Comparison of ENCODE assay signal across 36 cellular contexts in genomic region chr4:159722918-159723317, GRCh38.
DNase-seq lines count a peak whose midpoint lies in the region; ATAC-seq, FAIRE-seq and TF ChIP-seq lines count a peak whose summit lies in the region.
"Had no signal": no experiment of that assay in that cellular context is flagged by ENCODE, and none has a peak within 500 bp of the region (broad histone marks: within the 10 kb centered on the region; RNA-seq: fewer than 3 reads in every experiment).

No MANE protein-coding gene starts in this region.

- TF ChIP-seq EP300 in H1 (IDR thresholded peaks at IDR 0.05; ENCODE audit: borderline replicate concordance in 1 of 2, low read depth in 2 of 2, low read length in 2 of 2): no peak

- no peak overlapping the region for H4K91ac ChIP-seq in H1 (replicated peaks; ENCODE audit: insufficient read length, low read length)
- no peak overlapping the region for H4K91ac ChIP-seq in neuronal stem cell (ENCODE audit: low read depth, low read length, poor library complexity)

- H2AK5ac ChIP-seq in H1 (ENCODE audit: low read depth, low read length) (no peak overlapping the region), neuronal stem cell (ENCODE audit: low read depth, low read length) (peak overlapping the region; percentile 81)

- no peak overlapping the region for H3K18ac ChIP-seq in H1 (ENCODE audit: extremely low read depth, low read length)
- H3K18ac ChIP-seq in neuronal stem cell (ENCODE audit: low read length): peak overlapping the region; percentile 76

- H3K27ac ChIP-seq in PC-3 (ENCODE audit: low read length) (no peak overlapping the region), H1 (ENCODE audit: low read depth, low read length) (no peak overlapping the region), lung (ENCODE audit: low read depth in 1 of 2, low read length in 1 of 2) (no peak overlapping the region), neuronal stem cell (replicated peaks; ENCODE audit: low read length) (no peak overlapping the region)
- H3K27ac ChIP-seq: 22Rv1; A549; BLaER1; BLaER1 treated with 17β-estradiol and CSF1 and Interleukin-3, amounts not matched to agents 10 nM and 100 nM; C4-2B had no signal

- POLR2A ChIA-PET in PC-3 (lab: Charles Lee; ENCODE audit: unreplicated experiment): no interaction called here
- POLR2A ChIA-PET in H1 (lab: Charles Lee; ENCODE audit: partially characterized antibody): no interaction called here

- no peak overlapping the region for H2AFZ ChIP-seq in PC-3 (ENCODE audit: low read length)
- H2AFZ ChIP-seq in H1 (ENCODE audit: low read length): no peak overlapping the region
- H2AFZ ChIP-seq in neuronal stem cell (ENCODE audit: low read length): no peak overlapping the region

- H3K27ac Mint-ChIP-seq in stimulated activated naive CD8-positive, alpha-beta T cell treated with anti-CD3 and anti-CD28 coated beads, Interleukin-15, amount 100 ng/mL, for 72 hours: no peak overlapping the region
- no peak overlapping the region for H3K27ac Mint-ChIP-seq in type B pancreatic cell
- H3K27ac Mint-ChIP-seq: B cell; CD14-positive monocyte; CD4-positive, alpha-beta memory T cell; CD4-positive, alpha-beta T cell; CD4-positive, CD25-positive, alpha-beta regulatory T cell; CD8-positive, alpha-beta memory T cell; CD8-positive, alpha-beta T cell had no signal

- H3K4me3 Mint-ChIP-seq in stimulated activated naive CD8-positive, alpha-beta T cell treated with anti-CD3 and anti-CD28 coated beads, Interleukin-15, amount 100 ng/mL, for 72 hours: no peak overlapping the region
- no peak overlapping the region for H3K4me3 Mint-ChIP-seq in type B pancreatic cell
- H3K4me3 Mint-ChIP-seq: B cell; CD14-positive monocyte; CD4-positive, alpha-beta memory T cell; CD4-positive, alpha-beta T cell; CD4-positive, CD25-positive, alpha-beta regulatory T cell; CD8-positive, alpha-beta memory T cell; CD8-positive, alpha-beta T cell had no signal

- H3K4me2 ChIP-seq in PC-3 (ENCODE audit: low read length) (peak overlapping the region; percentile 37; the same call in 1 of the 2 replicates), H1 (ENCODE audit: insufficient read depth in 1 of 2, low read depth in 2 of 2, low read length in 2 of 2) (no peak overlapping the region), neuronal stem cell (ENCODE audit: insufficient read depth, low read length, poor library complexity, severe bottlenecking) (no peak overlapping the region)
- H3K4me2 ChIP-seq: A549; BLaER1; BLaER1 treated with 17β-estradiol and CSF1 and Interleukin-3, amounts not matched to agents 10 nM and 100 nM had no signal

- H3K56ac ChIP-seq in H1 (replicated peaks; ENCODE audit: insufficient read length, low read depth, low read length): no peak overlapping the region

- H3K79me1 ChIP-seq in H1 (ENCODE audit: low read depth, low read length) (no peaks in the 10 kb centered on the region), neuronal stem cell (ENCODE audit: low read depth, low read length) (no peaks in the 10 kb centered on the region)

- no peaks in the 10 kb centered on the region for H3K27me3 ChIP-seq in PC-3 (ENCODE audit: low read length)
- no peaks in the 10 kb centered on the region for H3K27me3 ChIP-seq in H1 (replicated peaks in 1 of 4; ENCODE audit: control insufficient read depth in 3 of 4, extremely low read depth in 1 of 4, insufficient read depth in 3 of 4, low read length in 3 of 4)
- H3K27me3 ChIP-seq in lung (ENCODE audit: control insufficient read depth, insufficient read depth): no peaks in the 10 kb centered on the region
- H3K27me3 ChIP-seq in neuronal stem cell (ENCODE audit: control insufficient read depth in 3 of 3, insufficient read depth in 3 of 3, low read depth in 1 of 3, low read length in 3 of 3): no peaks in the 10 kb centered on the region
- H3K27me3 ChIP-seq: BE2C; BLaER1; BLaER1 treated with 17β-estradiol and CSF1 and Interleukin-3, amounts not matched to agents 10 nM and 100 nM had no signal

- WGBS in H1 (ENCODE audit: extremely low coverage in 1 of 2, insufficient coverage in 1 of 2, insufficient read length in 1 of 2, insufficient replicate concordance in 2 of 2, low coverage in 1 of 2, low lambda C conversion rate in 2 of 2, missing lambda C conversion rate in 1 of 2), 2 experiments: 95% methylated on average over 3 of the region's 4 CpGs; no CpG with 5 or more reads in 1 of the 2 experiments
- WGBS in lung, 2 donors: 60 to 66% methylated on average over 4 of the region's 4 CpGs
- no CpG with 5 or more reads among the region's 4 CpGs for WGBS in neuronal stem cell (ENCODE audit: extremely low coverage in 2 of 2, insufficient read length in 2 of 2, insufficient replicate concordance in 1 of 2), 2 donors

- BruUV-seq in PC-3 (replicated peaks; lab: Mats Ljungman, UMichigan): no TSS peak

- H3K79me2 ChIP-seq in PC-3 (ENCODE audit: low read length) (no peaks in the 10 kb centered on the region), H1 (ENCODE audit: control insufficient read depth in 1 of 2, insufficient read depth in 2 of 2, low read length in 2 of 2) (no peaks in the 10 kb centered on the region)

- no peak for TF ChIP-seq RAD21 in H1 (IDR thresholded peaks at IDR 0.05 in 1 of 2, conservative IDR thresholded peaks at IDR 0.05 in 1 of 2; ENCODE audit: low read depth in 2 of 2, low read length in 2 of 2)

- no peaks in the 10 kb centered on the region for H3K9me2 ChIP-seq in PC-3 (replicated peaks; ENCODE audit: low read length)

- no peak overlapping the region for H2BK20ac ChIP-seq in H1 (ENCODE audit: low read length)

- H2BK15ac ChIP-seq in H1 (ENCODE audit: low read length) (no peak overlapping the region), neuronal stem cell (ENCODE audit: low read length) (peak overlapping the region; percentile 58)

- no peaks in the 10 kb centered on the region for H3K36me3 Mint-ChIP-seq in type B pancreatic cell
- H3K36me3 Mint-ChIP-seq: CD14-positive monocyte; CD4-positive, alpha-beta memory T cell; CD4-positive, CD25-positive, alpha-beta regulatory T cell; CD8-positive, alpha-beta memory T cell; CD8-positive, alpha-beta T cell had no signal

- H3K9me3 Mint-ChIP-seq in stimulated activated naive CD8-positive, alpha-beta T cell treated with anti-CD3 and anti-CD28 coated beads, Interleukin-15, amount 100 ng/mL, for 72 hours: peaks cover 4 to 5% of the 10 kb centered on the region in 2 donors
- no peaks in the 10 kb centered on the region for H3K9me3 Mint-ChIP-seq in type B pancreatic cell
- H3K9me3 Mint-ChIP-seq: CD4-positive, alpha-beta T cell had no signal

- H2BK120ac ChIP-seq in H1 (replicated peaks; ENCODE audit: low read depth, low read length): no peak overlapping the region
- H2BK120ac ChIP-seq in neuronal stem cell (ENCODE audit: low read depth, low read length): no peak overlapping the region

- H4K5ac ChIP-seq in H1 (ENCODE audit: insufficient read length, low read depth, low read length): no peak overlapping the region

- H3K23ac ChIP-seq in H1 (ENCODE audit: insufficient read length) (no peak overlapping the region), neuronal stem cell (ENCODE audit: low read depth, low read length, poor library complexity) (peak overlapping the region; percentile 75)

- no peak for FAIRE-seq in H1 (lab: Jason Lieb, UNC)
- FAIRE-seq: A204.1, A549, D721Med had no signal

- H3K4me3 ChIP-seq in PC-3 (ENCODE audit: low read length): no peak overlapping the region
- no peak overlapping the region for H3K4me3 ChIP-seq in H1 (ENCODE audit: extremely low read depth in 1 of 4, insufficient read depth in 2 of 4, low read depth in 3 of 4, low read length in 4 of 4)
- H3K4me3 ChIP-seq in lung: no peak overlapping the region
- no peak overlapping the region for H3K4me3 ChIP-seq in neuronal stem cell (ENCODE audit: low read length in 2 of 2)
- H3K4me3 ChIP-seq: A549; BLaER1; BLaER1 treated with 17β-estradiol and CSF1 and Interleukin-3, amounts not matched to agents 10 nM and 100 nM had no signal

- no peak overlapping the region for H3K4ac ChIP-seq in H1 (replicated peaks; ENCODE audit: insufficient read length, low read depth, low read length)
- H3K4ac ChIP-seq in neuronal stem cell (ENCODE audit: low read length): no peak overlapping the region

- H3K23me2 ChIP-seq in H1 (ENCODE audit: low read depth, low read length): no peaks in the 10 kb centered on the region

- H3K36me3 ChIP-seq in PC-3 (ENCODE audit: low read depth, low read length): no peaks in the 10 kb centered on the region
- H3K36me3 ChIP-seq in H1 (ENCODE audit: control insufficient read depth in 2 of 4, insufficient read depth in 4 of 4, low read length in 3 of 4): no peaks in the 10 kb centered on the region
- H3K36me3 ChIP-seq in lung (ENCODE audit: control insufficient read depth in 2 of 2, insufficient read depth in 2 of 2, low read length in 2 of 2): no peaks in the 10 kb centered on the region
- no peaks in the 10 kb centered on the region for H3K36me3 ChIP-seq in neuronal stem cell (replicated peaks in 1 of 2; ENCODE audit: control insufficient read depth in 2 of 2, insufficient read depth in 2 of 2, low read length in 2 of 2)
- H3K36me3 ChIP-seq: BE2C; BLaER1; BLaER1 treated with 17β-estradiol and CSF1 and Interleukin-3, amounts not matched to agents 10 nM and 100 nM had no signal

- H3K9ac ChIP-seq in PC-3 (ENCODE audit: low read length): no peak overlapping the region
- no peak overlapping the region for H3K9ac ChIP-seq in H1 (replicated peaks in 1 of 4; ENCODE audit: extremely low read depth in 1 of 4, low read depth in 3 of 4, low read length in 3 of 4)
- no peak overlapping the region for H3K9ac ChIP-seq in neuronal stem cell (ENCODE audit: low read depth, low read length, poor library complexity)
- H3K9ac ChIP-seq: BLaER1; BLaER1 treated with 17β-estradiol and CSF1 and Interleukin-3, amounts not matched to agents 10 nM and 100 nM had no signal

- CTCF ChIA-PET in PC-3 (lab: Charles Lee): no interaction called here
- CTCF ChIA-PET in H1 (lab: Charles Lee; ENCODE audit: partially characterized antibody): no interaction called here

- no peak for ATAC-seq in PC-3
- ATAC-seq in lung (ENCODE audit: insufficient read depth, low FRiP score): peak; percentile 14
- ATAC-seq in stimulated activated naive CD8-positive, alpha-beta T cell treated with anti-CD3 and anti-CD28 coated beads, Interleukin-15, amount 100 ng/mL, for 72 hours: no peak
- no peak for ATAC-seq in HG02763 (IDR thresholded peaks at IDR 0.05; ENCODE audit: unreplicated experiment)
- ATAC-seq: A549; CD8-positive, alpha-beta T cell had no signal

- no peak for DNase-seq in PC-3
- DNase-seq in H1 (ENCODE audit: low read depth in 1 of 2, low spot score in 2 of 2): no peak
- DNase-seq in lung (ENCODE audit: low spot score): no peak
- DNase-seq in neuronal stem cell (ENCODE audit: low spot score): no peak
- no peak for DNase-seq in putamen (ENCODE audit: low spot score)
- no peak for DNase-seq in stimulated activated naive CD8-positive, alpha-beta T cell treated with anti-CD3 and anti-CD28 coated beads, Interleukin-15, amount 100 ng/mL, for 72 hours
- no peak for DNase-seq in type B pancreatic cell (ENCODE audit: extremely low spot score, unreplicated experiment)
- DNase-seq: 8988T; ACHN; AML-193; C1 segment of cervical spinal cord; Caco-2; Calu3; CD4-positive, alpha-beta memory T cell; CD4-positive, alpha-beta T cell; CD4-positive, CD25-positive, alpha-beta regulatory T cell; CD8-positive, alpha-beta memory T cell; CD8-positive, alpha-beta T cell; COR-L47; DMS 273 treated with DMSO at 0.1 percent for 48 hours; DMS153; DMS79; DMS79 treated with DMSO at 0.1 percent for 48 hours; DND-41; EL had no signal

- TF ChIP-seq CTCF in PC-3 (conservative IDR thresholded peaks at IDR 0.05; ENCODE audit: low read depth, low read length) (no peak), H1 (IDR thresholded peaks at IDR 0.05; ENCODE audit: control extremely low read depth in 1 of 3, insufficient read depth in 1 of 3, low read depth in 1 of 3, low read length in 3 of 3) (no peak), lung (IDR thresholded peaks at IDR 0.05; ENCODE audit: control extremely low read depth, extremely low read depth) (no peak), type B pancreatic cell (conservative IDR thresholded peaks at IDR 0.05) (no peak)

- H4K20me1 ChIP-seq in PC-3 (ENCODE audit: low read length) (no peaks in the 10 kb centered on the region), H1 (replicated peaks in 1 of 2; ENCODE audit: control insufficient read depth in 1 of 2, insufficient read depth in 2 of 2, low read length in 2 of 2) (no peaks in the 10 kb centered on the region)
- H4K20me1 ChIP-seq: BLaER1; BLaER1 treated with 17β-estradiol and CSF1 and Interleukin-3, amounts not matched to agents 10 nM and 100 nM had no signal

- H3F3A ChIP-seq in PC-3 (ENCODE audit: low read length, unreplicated experiment): no peaks in the 10 kb centered on the region

- no peak overlapping the region for H2BK5ac ChIP-seq in H1 (ENCODE audit: low read depth, low read length)
- no peak overlapping the region for H2BK5ac ChIP-seq in neuronal stem cell (ENCODE audit: low read length)

- H3K27me3 Mint-ChIP-seq in stimulated activated naive CD8-positive, alpha-beta T cell treated with anti-CD3 and anti-CD28 coated beads, Interleukin-15, amount 100 ng/mL, for 72 hours: no peaks in the 10 kb centered on the region
- H3K27me3 Mint-ChIP-seq in type B pancreatic cell: no peaks in the 10 kb centered on the region
- H3K27me3 Mint-ChIP-seq: B cell; CD4-positive, alpha-beta memory T cell; CD4-positive, alpha-beta T cell; CD4-positive, CD25-positive, alpha-beta regulatory T cell; CD8-positive, alpha-beta memory T cell had no signal

- no peaks in the 10 kb centered on the region for H3K4me1 Mint-ChIP-seq in stimulated activated naive CD8-positive, alpha-beta T cell treated with anti-CD3 and anti-CD28 coated beads, Interleukin-15, amount 100 ng/mL, for 72 hours
- no peaks in the 10 kb centered on the region for H3K4me1 Mint-ChIP-seq in type B pancreatic cell (ENCODE audit: unreplicated experiment)
- H3K4me1 Mint-ChIP-seq: B cell; CD14-positive monocyte; CD4-positive, alpha-beta memory T cell; CD4-positive, CD25-positive, alpha-beta regulatory T cell; CD8-positive, alpha-beta memory T cell had no signal

- H3K4me1 ChIP-seq in PC-3 (ENCODE audit: insufficient read depth, low read length) (peaks cover 16% of the 10 kb centered on the region), H1 (replicated peaks in 1 of 4; ENCODE audit: control insufficient read depth in 3 of 4, insufficient read depth in 4 of 4, low read length in 3 of 4) (no peaks in the 10 kb centered on the region), lung (ENCODE audit: control insufficient read depth in 2 of 2, insufficient read depth in 2 of 2, low read length in 2 of 2) (no peaks in the 10 kb centered on the region), neuronal stem cell (ENCODE audit: control insufficient read depth in 2 of 2, insufficient read depth in 1 of 2, low read depth in 1 of 2, low read length in 2 of 2) (no peaks in the 10 kb centered on the region)
- H3K4me1 ChIP-seq: A549; BLaER1; BLaER1 treated with 17β-estradiol and CSF1 and Interleukin-3, amounts not matched to agents 10 nM and 100 nM; Caco-2 had no signal

- H4K8ac ChIP-seq in H1 (ENCODE audit: extremely low read depth, insufficient read depth, low read length): no peak overlapping the region
- H4K8ac ChIP-seq in neuronal stem cell (ENCODE audit: low read depth, low read length): peak overlapping the region; percentile 17

- no peak for TF ChIP-seq POLR2A in H1 (IDR thresholded peaks at IDR 0.05; ENCODE audit: control extremely low read depth in 1 of 2, low read depth in 2 of 2, low read length in 2 of 2)

- no peak overlapping the region for H3K14ac ChIP-seq in H1 (ENCODE audit: insufficient read length)
- peak overlapping the region; percentile 39 for H3K14ac ChIP-seq in neuronal stem cell (ENCODE audit: low read length)

- H3K9me3 ChIP-seq in PC-3 (ENCODE audit: low read length) (no peaks in the 10 kb centered on the region), H1 (ENCODE audit: insufficient read depth in 2 of 2, low read depth in 1 of 2, low read length in 1 of 2) (no peaks in the 10 kb centered on the region), lung (ENCODE audit: control insufficient read depth in 2 of 2, insufficient read depth in 1 of 2, low read length in 1 of 2) (peaks cover 0 to 4% of the 10 kb centered on the region in 2 donors), neuronal stem cell (replicated peaks in 1 of 2; ENCODE audit: control insufficient read depth in 2 of 2, insufficient read depth in 1 of 2, low read depth in 1 of 2, low read length in 2 of 2) (no peaks in the 10 kb centered on the region)
- H3K9me3 ChIP-seq: A549; BE2C; BLaER1; BLaER1 treated with 17β-estradiol and CSF1 and Interleukin-3, amounts not matched to agents 10 nM and 100 nM; Caco-2 had no signal

- peak overlapping the region; percentile 33; the same call in 1 of the 2 replicates for H2BK12ac ChIP-seq in H1 (ENCODE audit: low read depth, low read length)
- peak overlapping the region; percentile 73 for H2BK12ac ChIP-seq in neuronal stem cell (ENCODE audit: low read length)

- intact Hi-C loops in PC-3 (cut with micrococcal nuclease): no loop called here
